In the genomic region with DNA sequence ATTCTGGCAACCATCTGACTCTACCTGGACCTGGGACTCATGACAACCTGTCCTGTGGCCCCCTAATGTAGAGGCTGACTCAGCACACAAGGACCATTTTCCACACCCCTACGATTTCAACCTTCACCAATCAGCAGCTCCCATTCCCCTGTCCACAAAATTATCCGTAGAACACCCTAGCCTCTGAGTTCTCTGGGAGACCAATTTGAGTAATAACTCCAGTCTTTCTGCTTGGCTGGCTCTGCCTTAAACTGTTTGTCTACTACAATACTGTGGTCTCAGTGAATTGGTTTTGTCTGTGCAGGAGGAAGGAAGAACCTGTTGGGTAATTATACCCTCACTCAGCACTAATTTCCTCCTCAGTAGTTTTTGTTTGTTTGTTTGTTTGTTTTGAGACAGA, we compare ENCODE assay signal across 12 cellular contexts.
DNase-seq lines count a peak whose midpoint lies in the region; ATAC-seq and TF ChIP-seq lines count a peak whose summit lies in the region.
"Had no signal": no experiment of that assay in that cellular context is flagged by ENCODE, and none has a peak within 500 bp of the region (broad histone marks: within the 10 kb centered on the region; RNA-seq: fewer than 3 reads in every experiment).

No MANE protein-coding gene starts in this region.

- H3K4ac ChIP-seq in mesenchymal stem cell (ENCODE audit: low read depth in 1 of 2, low read length in 2 of 2): peak overlapping the region in 1 of 2 experiments; percentile 33

- peaks cover 13 to 71% (median 24%) of the 10 kb centered on the region in 10 experiments for H3K4me1 ChIP-seq in BLaER1 treated with 17β-estradiol and CSF1 and Interleukin-3, amounts not matched to agents 10 nM and 100 nM
- H3K4me1 ChIP-seq in HCT116 (ENCODE audit: control insufficient read depth in 1 of 2, insufficient read depth in 2 of 2, low read length in 2 of 2) (peaks cover 59 to 67% of the 10 kb centered on the region in 2 experiments), mesenchymal stem cell (ENCODE audit: control insufficient read depth, insufficient read depth, low read depth, low read length) (peaks cover 27% of the 10 kb centered on the region), mucosa of descending colon (ENCODE audit: low read depth) (peaks cover 2% of the 10 kb centered on the region)

- H3K18ac ChIP-seq in mesenchymal stem cell (ENCODE audit: low read depth in 1 of 2, low read length in 2 of 2): peak overlapping the region in 1 of 2 experiments; percentile 61

- 71% methylated on average over 1 of the region's 2 CpGs for WGBS in mesenchymal stem cell

- POLR2A ChIA-PET in HCT116 (lab: Charles Lee): no interaction called here
- POLR2A ChIA-PET in activated CD4-positive, alpha-beta memory T cell treated with anti-CD3 and anti-CD28 coated beads, Interleukin-2, amount 10 ng/mL, durations not matched to agents 7 days and 5 days (lab: Charles Lee): interaction anchor here (0.6 to 1.2 kb wide), 3 partner anchors 11 to 106 kb away, joined by 3 to 4 read pairs (median 3); no protein-coding TSS in a partner anchor

- H2BK5ac ChIP-seq in mesenchymal stem cell (ENCODE audit: low read depth, low read length, poor library complexity, severe bottlenecking): peak overlapping the region; percentile 33

- H3K36me3 Mint-ChIP-seq in activated CD4-positive, alpha-beta memory T cell treated with anti-CD3 and anti-CD28 coated beads, Interleukin-2, amount 10 ng/mL, durations not matched to agents 7 days and 5 days (ENCODE audit: low read depth): peaks cover 10% of the 10 kb centered on the region

- no peak overlapping the region for H2AFZ ChIP-seq in HCT116 (ENCODE audit: low read depth, low read length, poor library complexity, severe bottlenecking)
- H2AFZ ChIP-seq in mesenchymal stem cell (ENCODE audit: low read depth, low read length): no peak overlapping the region

- RAD21 ChIA-PET in HCT116 (lab: Charles Lee; ENCODE audit: low non-redundant PET in 1 of 2, low total read pairs in 2 of 2, uncharacterized antibody in 2 of 2, unreplicated experiment in 2 of 2): no interaction called here

- H3K4me1 Mint-ChIP-seq in activated CD4-positive, alpha-beta memory T cell treated with anti-CD3 and anti-CD28 coated beads, Interleukin-2, amount 10 ng/mL, durations not matched to agents 7 days and 5 days: peaks cover 71% of the 10 kb centered on the region

- CTCF ChIA-PET in HCT116 (lab: Charles Lee): no interaction called here
- CTCF ChIA-PET in activated CD4-positive, alpha-beta memory T cell treated with anti-CD3 and anti-CD28 coated beads, Interleukin-2, amount 10 ng/mL, durations not matched to agents 7 days and 5 days (lab: Charles Lee): interaction anchor here (0.7 to 1.5 kb wide), 2 partner anchors 28 to 230 kb away, joined by 3 to 8 read pairs; no protein-coding TSS in a partner anchor

- peak overlapping the region in 8 of 11 experiments; percentile 18 to 65 (median 54); a peak in 12 of 22 replicates for H3K9ac ChIP-seq in BLaER1 treated with 17β-estradiol and CSF1 and Interleukin-3, amounts not matched to agents 10 nM and 100 nM
- H3K9ac ChIP-seq in HCT116 (ENCODE audit: low read length): 0 out of 2 replicates have a peak overlapping the region, but pooled peaks have one; percentile 6
- no peak overlapping the region for H3K9ac ChIP-seq in mesenchymal stem cell (ENCODE audit: low read length)

- no peak overlapping the region for H3K14ac ChIP-seq in mesenchymal stem cell (ENCODE audit: low read length in 2 of 2)

- no peak for TF ChIP-seq RAD21 in HCT116 (IDR thresholded peaks at IDR 0.05; ENCODE audit: low read depth)

- H3K27ac ChIP-seq in BLaER1 treated with 17β-estradiol and CSF1 and Interleukin-3, amounts not matched to agents 10 nM and 100 nM: peak overlapping the region; percentile 27 to 85 (median 64); a peak in 19 of 22 replicates
- H3K27ac ChIP-seq in HCT116 (ENCODE audit: low read depth, low read length) (peak overlapping the region; percentile 77), mesenchymal stem cell (ENCODE audit: low read length, poor library complexity, severe bottlenecking) (peak overlapping the region; percentile 94)

- no peak overlapping the region for H3K23ac ChIP-seq in mesenchymal stem cell (ENCODE audit: low read length in 2 of 2)

- H3K36me3 ChIP-seq in BLaER1 treated with 17β-estradiol and CSF1 and Interleukin-3, amounts not matched to agents 10 nM and 100 nM: peaks cover 0 to 29% (median 10%) of the 10 kb centered on the region in 11 experiments; a peak in 9 of 22 replicates
- no peaks in the 10 kb centered on the region for H3K36me3 ChIP-seq in HCT116 (ENCODE audit: control insufficient read depth in 1 of 2, insufficient read depth in 2 of 2, low read length in 2 of 2)
- H3K36me3 ChIP-seq in mesenchymal stem cell (ENCODE audit: control insufficient read depth in 1 of 2, insufficient read depth in 2 of 2, low read depth in 1 of 2, low read length in 2 of 2): peaks cover 6 to 10% of the 10 kb centered on the region in 2 experiments
- H3K36me3 ChIP-seq in mucosa of descending colon (ENCODE audit: low read depth): no peaks in the 10 kb centered on the region

- no peaks in the 10 kb centered on the region for H3K27me3 ChIP-seq in BLaER1 treated with 17β-estradiol and CSF1 and Interleukin-3, amounts not matched to agents 10 nM and 100 nM
- H3K27me3 ChIP-seq in HCT116 (ENCODE audit: insufficient read depth, low read length): no peaks in the 10 kb centered on the region
- no peaks in the 10 kb centered on the region for H3K27me3 ChIP-seq in mesenchymal stem cell (ENCODE audit: control insufficient read depth in 1 of 2, insufficient read depth in 1 of 2, low read length in 2 of 2)

- no peak overlapping the region for H2BK15ac ChIP-seq in mesenchymal stem cell (ENCODE audit: low read depth, poor library complexity, severe bottlenecking)

- DNase-seq in HCT116 (ENCODE audit: low read depth, low spot score) (no peak), mesenchymal stem cell (no peak), mucosa of descending colon (no peak), sciatic nerve (ENCODE audit: low spot score) (no peak), superior temporal gyrus (ENCODE audit: extremely low spot score) (no peak)
- DNase-seq in activated CD4-positive, alpha-beta memory T cell treated with anti-CD3 and anti-CD28 coated beads, Interleukin-2, amount 10 ng/mL, durations not matched to agents 7 days and 5 days: no peak
- no peak for DNase-seq in stimulated activated CD4-positive, alpha-beta T cell treated with anti-CD3 and anti-CD28 coated beads, Interleukin-15, amount 100 ng/mL, for 24 hours
- DNase-seq: activated naive CD8-positive, alpha-beta T cell treated with anti-CD3 and anti-CD28 coated beads, Interleukin-2, amount 10 ng/mL, durations not matched to agents 7 days and 5 days; DMS79; NCI-H2029 treated with DMSO at 0.1 percent for 48 hours; nephron progenitor cell had no signal

- intact Hi-C loops in HCT116 (cut with micrococcal nuclease) (no loop called here), mucosa of descending colon (cut with DNase I, micrococcal nuclease) (no loop called here), sciatic nerve (cut with DNase I) (no loop called here)

- no peaks in the 10 kb centered on the region for H3K79me2 ChIP-seq in HCT116 (ENCODE audit: insufficient read depth, low read length)

- H4K91ac ChIP-seq in mesenchymal stem cell (ENCODE audit: low read length): no peak overlapping the region

- peak overlapping the region; percentile 12 for H4K8ac ChIP-seq in mesenchymal stem cell (ENCODE audit: low read length)

- H3K9me3 ChIP-seq in BLaER1 treated with 17β-estradiol and CSF1 and Interleukin-3, amounts not matched to agents 10 nM and 100 nM (replicated peaks in 1 of 11): no peaks in the 10 kb centered on the region
- H3K9me3 ChIP-seq in HCT116 (ENCODE audit: control insufficient read depth in 1 of 2, insufficient read depth in 1 of 2, low read depth in 1 of 2, low read length in 2 of 2) (no peaks in the 10 kb centered on the region), mesenchymal stem cell (ENCODE audit: control insufficient read depth, low read length) (no peaks in the 10 kb centered on the region), mucosa of descending colon (no peaks in the 10 kb centered on the region)

- H3K4me3 Mint-ChIP-seq in activated CD4-positive, alpha-beta memory T cell treated with anti-CD3 and anti-CD28 coated beads, Interleukin-2, amount 10 ng/mL, durations not matched to agents 7 days and 5 days: no peak overlapping the region
- H3K4me3 Mint-ChIP-seq: activated naive CD8-positive, alpha-beta T cell treated with anti-CD3 and anti-CD28 coated beads, Interleukin-2, amount 10 ng/mL, durations not matched to agents 7 days and 5 days; nephron progenitor cell had no signal

- H3K27ac Mint-ChIP-seq in activated CD4-positive, alpha-beta memory T cell treated with anti-CD3 and anti-CD28 coated beads, Interleukin-2, amount 10 ng/mL, durations not matched to agents 7 days and 5 days: peak overlapping the region; percentile 55
- H3K27ac Mint-ChIP-seq: activated naive CD8-positive, alpha-beta T cell treated with anti-CD3 and anti-CD28 coated beads, Interleukin-2, amount 10 ng/mL, durations not matched to agents 7 days and 5 days; nephron progenitor cell had no signal

- H3K27me3 Mint-ChIP-seq in activated CD4-positive, alpha-beta memory T cell treated with anti-CD3 and anti-CD28 coated beads, Interleukin-2, amount 10 ng/mL, durations not matched to agents 7 days and 5 days: no peaks in the 10 kb centered on the region
- H3K27me3 Mint-ChIP-seq: activated naive CD8-positive, alpha-beta T cell treated with anti-CD3 and anti-CD28 coated beads, Interleukin-2, amount 10 ng/mL, durations not matched to agents 7 days and 5 days had no signal

- no peak for TF ChIP-seq CTCF in HCT116 (IDR thresholded peaks at IDR 0.05 in 2 of 3, conservative IDR thresholded peaks at IDR 0.05 in 1 of 3; ENCODE audit: borderline replicate concordance in 1 of 3, insufficient read depth in 1 of 3, low read depth in 2 of 3, low read length in 2 of 3)
- no peak for TF ChIP-seq CTCF in mucosa of descending colon (IDR thresholded peaks at IDR 0.05)

- H2BK12ac ChIP-seq in mesenchymal stem cell (ENCODE audit: low read length in 2 of 2): peak overlapping the region in 1 of 2 experiments; percentile 51

- H3K9me3 Mint-ChIP-seq in activated CD4-positive, alpha-beta memory T cell treated with anti-CD3 and anti-CD28 coated beads, Interleukin-2, amount 10 ng/mL, durations not matched to agents 7 days and 5 days: no peaks in the 10 kb centered on the region
- H3K9me3 Mint-ChIP-seq: nephron progenitor cell had no signal

- peak overlapping the region in 3 of 10 experiments; percentile 11 to 50 (median 14); a peak in 3 of 20 replicates for H3K4me3 ChIP-seq in BLaER1 treated with 17β-estradiol and CSF1 and Interleukin-3, amounts not matched to agents 10 nM and 100 nM
- H3K4me3 ChIP-seq in HCT116 (replicated peaks in 1 of 2; ENCODE audit: low read depth in 1 of 2, low read length in 2 of 2): peak overlapping the region in 1 of 2 experiments; percentile 1; a peak in 1 of 4 replicates
- H3K4me3 ChIP-seq in mesenchymal stem cell (ENCODE audit: insufficient read depth in 1 of 2, low read depth in 1 of 2, low read length in 2 of 2): no peak overlapping the region
- H3K4me3 ChIP-seq in mucosa of descending colon: no peak overlapping the region

- ATAC-seq in HCT116 (no peak), mucosa of descending colon (no peak), sciatic nerve (no peak)

- peaks cover 22% of the 10 kb centered on the region for H3K79me1 ChIP-seq in mesenchymal stem cell (replicated peaks; ENCODE audit: low read length, poor library complexity, severe bottlenecking)

- peak overlapping the region; percentile 49 for H2AK5ac ChIP-seq in mesenchymal stem cell (ENCODE audit: low read length, severe bottlenecking)

- no TSS peak for BruUV-seq in HCT116 (replicated peaks; lab: Mats Ljungman, UMichigan)

- H3K4me2 ChIP-seq in BLaER1 treated with 17β-estradiol and CSF1 and Interleukin-3, amounts not matched to agents 10 nM and 100 nM: peak overlapping the region; percentile 69 to 84 (median 80)
- H3K4me2 ChIP-seq in HCT116 (ENCODE audit: low read length): peak overlapping the region; percentile 72
- no peak overlapping the region for H3K4me2 ChIP-seq in mesenchymal stem cell (ENCODE audit: low read length, poor library complexity, severe bottlenecking)

- H3K9me2 ChIP-seq in HCT116 (ENCODE audit: insufficient read depth): no peaks in the 10 kb centered on the region

- no peak for TF ChIP-seq POLR2A in HCT116 (IDR thresholded peaks at IDR 0.05; ENCODE audit: borderline replicate concordance, extremely low read depth, insufficient read depth, insufficient read length)

- H4K20me1 ChIP-seq in BLaER1 treated with 17β-estradiol and CSF1 and Interleukin-3, amounts not matched to agents 10 nM and 100 nM: peaks cover 0 to 15% (median 0%) of the 10 kb centered on the region in 11 experiments; a peak in 4 of 22 replicates
- H4K20me1 ChIP-seq in HCT116 (ENCODE audit: insufficient read depth): no peaks in the 10 kb centered on the region

- peak overlapping the region; percentile 29 for H2BK120ac ChIP-seq in mesenchymal stem cell (ENCODE audit: low read depth, low read length)
